ENCODE assay signal across 14 cellular contexts in genomic region chr5:82642313-82642712, GRCh38.
DNase-seq lines count a peak whose midpoint lies in the region; TF ChIP-seq lines count a peak whose summit lies in the region.
"Had no signal": no experiment of that assay in that cellular context is flagged by ENCODE, and none has a peak within 500 bp of the region (broad histone marks: within the 10 kb centered on the region; RNA-seq: fewer than 3 reads in every experiment).

No MANE protein-coding gene starts in this region.

- no peak overlapping the region for H3K18ac ChIP-seq in trophoblast cell (ENCODE audit: low read length)

- H4K8ac ChIP-seq in trophoblast cell (ENCODE audit: low read depth, low read length), result no peak overlapping the region

- no peak overlapping the region for H3K27ac ChIP-seq in esophagus muscularis mucosa (replicated peaks in 1 of 4)
- H3K27ac ChIP-seq in trophoblast cell (ENCODE audit: low read depth, low read length), result no peak overlapping the region
- H3K27ac ChIP-seq: A549, C4-2B had no signal

- no peaks in the 10 kb centered on the region for H3K9me3 Mint-ChIP-seq in type B pancreatic cell
- H3K9me3 Mint-ChIP-seq: CD4-positive, alpha-beta memory T cell; HFFc6 had no signal

- H2AFZ ChIP-seq in trophoblast cell (ENCODE audit: insufficient read depth, low read length, poor library complexity), result no peak overlapping the region

- no peaks in the 10 kb centered on the region for H3K36me3 Mint-ChIP-seq in type B pancreatic cell
- H3K36me3 Mint-ChIP-seq: CD4-positive, alpha-beta memory T cell had no signal

- H3K4me1 Mint-ChIP-seq in type B pancreatic cell (ENCODE audit: unreplicated experiment), result peaks cover 41% of the 10 kb centered on the region
- H3K4me1 Mint-ChIP-seq: CD4-positive, alpha-beta memory T cell had no signal

- H2BK12ac ChIP-seq in trophoblast cell (ENCODE audit: low read length), result no peak overlapping the region

- 92% methylated on average over 3 of the region's 3 CpGs for WGBS in esophagus muscularis mucosa
- no CpG with 5 or more reads among the region's 3 CpGs for WGBS in trophoblast cell (ENCODE audit: extremely low coverage, insufficient coverage, insufficient read length)

- no peak overlapping the region for H2BK5ac ChIP-seq in trophoblast cell (ENCODE audit: low read depth, low read length, poor library complexity)

- H3K14ac ChIP-seq in trophoblast cell (ENCODE audit: low read length), result no peak overlapping the region

- no peak overlapping the region for H2AK5ac ChIP-seq in trophoblast cell (ENCODE audit: low read length)

- no peak overlapping the region for H3K23ac ChIP-seq in trophoblast cell (ENCODE audit: low read length)

- no peak overlapping the region for H3K27ac Mint-ChIP-seq in type B pancreatic cell
- H3K27ac Mint-ChIP-seq: CD4-positive, alpha-beta memory T cell; HFFc6 had no signal

- DNase-seq in DMS53 treated with DMSO at 0.1 percent for 48 hours (lab: John Stamatoyannopoulos, UW; ENCODE audit: unreplicated experiment), result peak; percentile 6
- peak; percentile 23 for DNase-seq in NCI-H69 (lab: John Stamatoyannopoulos, UW)
- peak; percentile 42 for DNase-seq in esophagus muscularis mucosa (ENCODE audit: extremely low spot score)
- DNase-seq in trophoblast cell, result peak; percentile 41 to 77
- DNase-seq in head of caudate nucleus, result no peak
- DNase-seq in type B pancreatic cell (ENCODE audit: extremely low spot score, unreplicated experiment), result no peak
- DNase-seq in T-helper 1 cell, result no peak
- DNase-seq: BE2C; CD4-positive, alpha-beta memory T cell; DMS153; HCEC 1CT; HFFc6 had no signal

- TF ChIP-seq CTCF in esophagus muscularis mucosa (IDR thresholded peaks at IDR 0.05) (no peak), type B pancreatic cell (conservative IDR thresholded peaks at IDR 0.05) (no peak)

- no peak for TF ChIP-seq EP300 in esophagus muscularis mucosa (IDR thresholded peaks at IDR 0.05)

- peaks cover 0 to 28% (median 26%) of the 10 kb centered on the region in 4 donors for H3K4me1 ChIP-seq in esophagus muscularis mucosa
- H3K4me1 ChIP-seq in trophoblast cell (ENCODE audit: control insufficient read depth in 1 of 2, insufficient read depth in 2 of 2, low read length in 2 of 2), result no peaks in the 10 kb centered on the region

- H3K9me3 ChIP-seq in esophagus muscularis mucosa (no peaks in the 10 kb centered on the region), trophoblast cell (ENCODE audit: insufficient read depth, low read depth, low read length) (no peaks in the 10 kb centered on the region)
- H3K9me3 ChIP-seq: A549, BE2C had no signal

- H3K36me3 ChIP-seq in esophagus muscularis mucosa (no peaks in the 10 kb centered on the region), trophoblast cell (ENCODE audit: control insufficient read depth in 1 of 2, insufficient read depth in 2 of 2, low read length in 2 of 2) (no peaks in the 10 kb centered on the region)
- H3K36me3 ChIP-seq: BE2C had no signal

- H3K4ac ChIP-seq in trophoblast cell (ENCODE audit: low read depth, low read length), result no peak overlapping the region

- no peaks in the 10 kb centered on the region for H3K79me2 ChIP-seq in trophoblast cell (ENCODE audit: control insufficient read depth, insufficient read depth, low read length, poor library complexity)

- H3K79me1 ChIP-seq in trophoblast cell (ENCODE audit: low read length), result no peaks in the 10 kb centered on the region

- H4K91ac ChIP-seq in trophoblast cell (ENCODE audit: low read depth, low read length), result no peak overlapping the region

- intact Hi-C loops in esophagus muscularis mucosa (cut with DNase I), result loop anchor here (5.0 to 10.0 kb wide), 4 partner anchors 150 to 922 kb away; partner anchors contain the start of gene VCAN
- intact Hi-C loops in head of caudate nucleus (cut with DNase I), result loop anchor here (5.0 to 10.0 kb wide), 2 partner anchors 152 to 920 kb away; no protein-coding TSS in a partner anchor

- no peak overlapping the region for H3K9ac ChIP-seq in trophoblast cell (ENCODE audit: low read length)

- no peaks in the 10 kb centered on the region for H3K27me3 Mint-ChIP-seq in type B pancreatic cell

- H4K12ac ChIP-seq in trophoblast cell (ENCODE audit: low read depth, low read length), result no peak overlapping the region

- no peak overlapping the region for H3K4me2 ChIP-seq in trophoblast cell (ENCODE audit: low read length)
- H3K4me2 ChIP-seq: A549 had no signal

- H2BK120ac ChIP-seq in trophoblast cell (ENCODE audit: insufficient read depth, low read length, poor library complexity), result no peak overlapping the region

- H3K27me3 ChIP-seq in esophagus muscularis mucosa, result no peaks in the 10 kb centered on the region
- H3K27me3 ChIP-seq in trophoblast cell (ENCODE audit: insufficient read depth, low read length), result no peaks in the 10 kb centered on the region
- H3K27me3 ChIP-seq: BE2C had no signal

- H3K4me3 ChIP-seq in esophagus muscularis mucosa (no peak overlapping the region), trophoblast cell (ENCODE audit: low read depth, low read length) (no peak overlapping the region)
- H3K4me3 ChIP-seq: A549 had no signal

- no peak for TF ChIP-seq POLR2A in esophagus muscularis mucosa (IDR thresholded peaks at IDR 0.05; ENCODE audit: low read depth)

- H3K4me3 Mint-ChIP-seq in type B pancreatic cell, result no peak overlapping the region
- H3K4me3 Mint-ChIP-seq: CD4-positive, alpha-beta memory T cell; HFFc6 had no signal

Comparison
In these comparisons a context has a peak if more than half of its experiments do, and no peak if none do; other contexts are left out.
1. DNase-seq: peak in DMS53 treated with DMSO at 0.1 percent for 48 hours (single experiment), NCI-H69 (single experiment), esophagus muscularis mucosa (single experiment) and trophoblast cell (2 of 2); none in head of caudate nucleus (0 of 42), type B pancreatic cell (single experiment) and T-helper 1 cell (0 of 5).